Comparison of ENCODE assay signal across 8 cellular contexts in genomic region chr16:88437367-88437964, GRCh38. TPM values are rescaled to one million over a fixed set of nuclear protein-coding genes. Genes with fewer than 3 reads are reported as not detected.
DNase-seq lines count a peak whose midpoint lies in the region; ATAC-seq and TF ChIP-seq lines count a peak whose summit lies in the region.

No MANE protein-coding gene starts in this region.

- TF ChIP-seq POLR2A in spleen (IDR thresholded peaks at IDR 0.05), result no peak

- peak; percentile 70 to 92 (median 87) for TF ChIP-seq CTCF in spleen (IDR thresholded peaks at IDR 0.05 in 8 of 11, conservative IDR thresholded peaks at IDR 0.05 in 3 of 11)

- DNase-seq in SIG-M5 treated with dmso at 0.1 percent for 504 hours (lab: John Stamatoyannopoulos, UW; ENCODE audit: unreplicated experiment), result peak; percentile 22
- DNase-seq in SIG-M5 (lab: John Stamatoyannopoulos, UW), result no peak
- DNase-seq in RPMI8226, result peak; percentile 52
- peak; percentile 40 for DNase-seq in activated gamma-delta T cell (lab: John Stamatoyannopoulos, UW)
- DNase-seq in head of caudate nucleus, result peak in 40 of 42 donors; percentile 15 to 84 (median 64)
- DNase-seq in spleen, result peak; percentile 90

- peaks cover 0 to 37% (median 16%) of the 10 kb centered on the region in 6 donors for H3K4me1 ChIP-seq in spleen

- no peak overlapping the region for H3K27ac ChIP-seq in spleen

- H3K36me3 ChIP-seq in spleen, result no peaks in the 10 kb centered on the region

- intact Hi-C loops in head of caudate nucleus (cut with DNase I), result no loop called here
- intact Hi-C loops in spleen (cut with DNase I; ENCODE audit: low total_unique reads), result loop anchor here (10.0 kb wide), 1 partner anchor 243 kb away; no protein-coding TSS in a partner anchor

- ATAC-seq in HG02981 (IDR thresholded peaks at IDR 0.05; ENCODE audit: unreplicated experiment) (no peak), HG02763 (IDR thresholded peaks at IDR 0.05; ENCODE audit: unreplicated experiment) (no peak)

- 48 to 63% (median 55%) methylated on average over 37 to 55 of the region's 55 CpGs; no CpG with 5 or more reads in 1 of the 5 donors for WGBS in spleen, 5 donors

- H3K9me3 ChIP-seq in spleen, result no peaks in the 10 kb centered on the region

- no peak overlapping the region for H3K4me3 ChIP-seq in spleen

- H3K27me3 ChIP-seq in spleen (replicated peaks in 1 of 7), result no peaks in the 10 kb centered on the region

RNA-seq across cellular contexts. Expression of gene ZFPM1, which starts 15.6 kb away (rescaled TPM):
- 10 to 100 TPM in 4 of 7 donors, 1 to 10 TPM in 3; 4.5 to 25.3 (median 16.2) TPM for total RNA-seq in spleen
- 10 to 100 TPM in 1 of 3 donors, 1 to 10 TPM in 2; 2.3 to 10.2 (median 2.8) TPM for polyA plus RNA-seq in spleen

RNA-seq across cellular contexts. Expression of gene ZNF469, which starts 54.7 kb away (rescaled TPM):
- total RNA-seq in spleen, result 1 to 10 TPM; 2.4 to 8.0 (median 4.0) TPM
- under 1 TPM; 0.27 to 0.96 (median 0.35) TPM for polyA plus RNA-seq in spleen
